ENCODE assay signal across 8 cellular contexts in genomic region chr2:240136671-240137292, GRCh38. TPM values are rescaled to one million over a fixed set of nuclear protein-coding genes. Genes with fewer than 3 reads are reported as not detected.
DNase-seq lines count a peak whose midpoint lies in the region; ATAC-seq and TF ChIP-seq lines count a peak whose summit lies in the region.

No MANE protein-coding gene starts in this region.

- peaks cover 33% of the 10 kb centered on the region for H3K4me1 Mint-ChIP-seq in CD4-positive, alpha-beta T cell (ENCODE audit: low read depth)
- H3K4me1 Mint-ChIP-seq in endodermal cell = peaks cover 25% of the 10 kb centered on the region
- H3K4me1 Mint-ChIP-seq in natural killer cell treated with Interleukin-12 subunit alpha and Interleukin-12 subunit beta and Interleukin-15 and Interleukin-18, amount 100 ng/mL, for 72 hours (ENCODE audit: low read depth in 2 of 2) = peaks cover 23 to 32% of the 10 kb centered on the region in 2 donors

- no peaks in the 10 kb centered on the region for H3K9me3 Mint-ChIP-seq in CD4-positive, alpha-beta T cell
- no peaks in the 10 kb centered on the region for H3K9me3 Mint-ChIP-seq in endodermal cell
- H3K9me3 Mint-ChIP-seq in natural killer cell treated with Interleukin-12 subunit alpha and Interleukin-12 subunit beta and Interleukin-15 and Interleukin-18, amount 100 ng/mL, for 72 hours = no peaks in the 10 kb centered on the region

- no peaks in the 10 kb centered on the region for H3K27me3 ChIP-seq in CD4-positive, alpha-beta T cell (ENCODE audit: control insufficient read depth, insufficient read depth, low read length)
- H3K27me3 ChIP-seq in SJCRH30 (peaks cover 31% of the 10 kb centered on the region), endodermal cell (ENCODE audit: control insufficient read depth, insufficient read depth, low read length, poor library complexity, severe bottlenecking) (no peaks in the 10 kb centered on the region)

- H3K9ac ChIP-seq in endodermal cell (ENCODE audit: extremely low read depth, low read length, poor library complexity, severe bottlenecking) = peak overlapping the region; percentile 49

- POLR2A ChIA-PET in CD4-positive, alpha-beta T cell (lab: Charles Lee) = no interaction called here

- peaks cover 19% of the 10 kb centered on the region for H3K36me3 ChIP-seq in SJCRH30
- peaks cover 21% of the 10 kb centered on the region for H3K36me3 ChIP-seq in endodermal cell (ENCODE audit: control insufficient read depth, insufficient read depth, low read length)

- peak overlapping the region; percentile 95 for H3K4me3 Mint-ChIP-seq in CD4-positive, alpha-beta T cell
- H3K4me3 Mint-ChIP-seq in endodermal cell = peak overlapping the region; percentile 95
- H3K4me3 Mint-ChIP-seq in natural killer cell treated with Interleukin-12 subunit alpha and Interleukin-12 subunit beta and Interleukin-15 and Interleukin-18, amount 100 ng/mL, for 72 hours = peak overlapping the region; percentile 99

- H3K36me3 Mint-ChIP-seq in CD4-positive, alpha-beta T cell (ENCODE audit: low read depth) = peaks cover 43% of the 10 kb centered on the region
- H3K36me3 Mint-ChIP-seq in endodermal cell (ENCODE audit: low read depth) = peaks cover 22% of the 10 kb centered on the region
- peaks cover 6% of the 10 kb centered on the region for H3K36me3 Mint-ChIP-seq in natural killer cell treated with Interleukin-12 subunit alpha and Interleukin-12 subunit beta and Interleukin-15 and Interleukin-18, amount 100 ng/mL, for 72 hours

- intact Hi-C loops in CD4-positive, alpha-beta T cell (cut with DNase I, micrococcal nuclease) = loop anchor here in 1 of 2 experiments (5.0 to 10.0 kb wide), 3 partner anchors 428 to 1712 kb away; partner anchors contain the start of genes ASB1, DUSP28, HDAC4 and RNPEPL1

- DNase-seq in CD4-positive, alpha-beta T cell = peak in 2 of 10 experiments; percentile 15 to 22
- no peak for DNase-seq in SJCRH30
- peak; percentile 37 for DNase-seq in endodermal cell
- no peak for DNase-seq in natural killer cell treated with Interleukin-12 subunit alpha and Interleukin-12 subunit beta and Interleukin-15 and Interleukin-18, amount 100 ng/mL, for 72 hours (ENCODE audit: low spot score)
- DNase-seq in NCI-H446 (lab: John Stamatoyannopoulos, UW) = no peak
- DNase-seq in DMS114 treated with DMSO at 0.1 percent for 48 hours (lab: John Stamatoyannopoulos, UW; ENCODE audit: unreplicated experiment) = no peak

- H3K9me3 ChIP-seq in CD4-positive, alpha-beta T cell (ENCODE audit: control insufficient read depth, low read length) = no peaks in the 10 kb centered on the region
- H3K9me3 ChIP-seq in SJCRH30 (replicated peaks) (no peaks in the 10 kb centered on the region), endodermal cell (ENCODE audit: control insufficient read depth, low read length) (no peaks in the 10 kb centered on the region)

- ATAC-seq in CD4-positive, alpha-beta T cell (ENCODE audit: poor library complexity) = peak; percentile 41
- peak; percentile 16 for ATAC-seq in GM21723 (IDR thresholded peaks at IDR 0.05; ENCODE audit: unreplicated experiment)
- ATAC-seq in natural killer cell treated with Interleukin-12 subunit alpha and Interleukin-12 subunit beta and Interleukin-15 and Interleukin-18, amount 100 ng/mL, for 72 hours = peak; percentile 22 to 29
- ATAC-seq in HG03457 (IDR thresholded peaks at IDR 0.05; ENCODE audit: unreplicated experiment) = no peak

- no peaks in the 10 kb centered on the region for H3K27me3 Mint-ChIP-seq in CD4-positive, alpha-beta T cell
- H3K27me3 Mint-ChIP-seq in endodermal cell (ENCODE audit: insufficient read depth) = peaks cover 14% of the 10 kb centered on the region
- peaks cover 0 to 4% of the 10 kb centered on the region in 2 donors for H3K27me3 Mint-ChIP-seq in natural killer cell treated with Interleukin-12 subunit alpha and Interleukin-12 subunit beta and Interleukin-15 and Interleukin-18, amount 100 ng/mL, for 72 hours

- H3K4me3 ChIP-seq in SJCRH30 (peak overlapping the region; percentile 79), endodermal cell (ENCODE audit: low read length) (peak overlapping the region; percentile 94)

- whole genome bisulfite sequencing in endodermal cell (ENCODE audit: insufficient coverage in 1 of 2, insufficient read length in 1 of 2), 2 experiments = 61 to 81% methylated on average over 21 to 36 of the region's 36 CpGs

- TF ChIP-seq CTCF in CD4-positive, alpha-beta T cell (IDR thresholded peaks at IDR 0.05) = no peak
- no peak for TF ChIP-seq CTCF in endodermal cell (conservative IDR thresholded peaks at IDR 0.05)

- CTCF ChIA-PET in CD4-positive, alpha-beta T cell (lab: Charles Lee) = no interaction called here

- peaks cover 3% of the 10 kb centered on the region; the same call in 1 of the 2 replicates for H3K4me1 ChIP-seq in SJCRH30
- H3K4me1 ChIP-seq in endodermal cell (ENCODE audit: control insufficient read depth, insufficient read depth, low read length) = no peaks in the 10 kb centered on the region

- peak overlapping the region; percentile 71 for H3K27ac Mint-ChIP-seq in CD4-positive, alpha-beta T cell
- H3K27ac Mint-ChIP-seq in endodermal cell = peak overlapping the region; percentile 67
- peak overlapping the region; percentile 84 to 87 for H3K27ac Mint-ChIP-seq in natural killer cell treated with Interleukin-12 subunit alpha and Interleukin-12 subunit beta and Interleukin-15 and Interleukin-18, amount 100 ng/mL, for 72 hours

- peak overlapping the region; percentile 24 for H3K27ac ChIP-seq in CD4-positive, alpha-beta T cell (ENCODE audit: low read depth, low read length)
- H3K27ac ChIP-seq in SJCRH30 = no peak overlapping the region; the same call in 1 of the 2 replicates
- no peak overlapping the region for H3K27ac ChIP-seq in endodermal cell (ENCODE audit: low read depth, low read length)

RNA-seq across cellular contexts. Expression of gene COPS9, which starts 0.7 kb away (rescaled TPM):
- 10 to 100 TPM; 46.7 to 48.5 TPM for total RNA-seq in CD4-positive, alpha-beta T cell
- 265 and 304 TPM in 2 replicates for total RNA-seq in SJCRH30 (2014; rRNA removed; shearing (Covaris generic))
- 100 to 1,000 TPM; 151 to 161 TPM for total RNA-seq in endodermal cell
- polyA plus RNA-seq in endodermal cell (2013, experiment 1 of 2) = 175 TPM
- 183 TPM for polyA plus RNA-seq in endodermal cell (2013, experiment 2 of 2)
- 100 to 1,000 TPM; 117 to 131 TPM for total RNA-seq in natural killer cell treated with Interleukin-12 subunit alpha and Interleukin-12 subunit beta and Interleukin-15 and Interleukin-18, amount 100 ng/mL, for 72 hours

RNA-seq across cellular contexts. Expression of gene OTOS, which starts 3.7 kb away (rescaled TPM):
- not detected for total RNA-seq in CD4-positive, alpha-beta T cell
- total RNA-seq in SJCRH30 (2014; rRNA removed; shearing (Covaris generic)) = 0.73 TPM in 1 of 2 replicates, not detected in the other
- not detected for total RNA-seq in endodermal cell
- not detected for polyA plus RNA-seq in endodermal cell (2013, experiment 1 of 2)
- polyA plus RNA-seq in endodermal cell (2013, experiment 2 of 2) = not detected
- total RNA-seq in natural killer cell treated with Interleukin-12 subunit alpha and Interleukin-12 subunit beta and Interleukin-15 and Interleukin-18, amount 100 ng/mL, for 72 hours = not detected
